29 cellular contexts compared by ENCODE assay signal in genomic region chr1:164644268-164644667, GRCh38.
DNase-seq lines count a peak whose midpoint lies in the region; ATAC-seq, FAIRE-seq and TF ChIP-seq lines count a peak whose summit lies in the region.
"Had no signal": no experiment of that assay in that cellular context is flagged by ENCODE, and none has a peak within 500 bp of the region (broad histone marks: within the 10 kb centered on the region; RNA-seq: fewer than 3 reads in every experiment).

No MANE protein-coding gene starts in this region.

- no peak for ATAC-seq in HepG2
- ATAC-seq: effector memory CD8-positive, alpha-beta T cell; naive thymus-derived CD8-positive, alpha-beta T cell; T-cell; WTC11 had no signal

- in situ Hi-C loops in transverse colon (cut with MboI; ENCODE audit: low pct_ligation_motif_present in 1 of 4, low pct_unique_long_range_greater_than_20kb in 1 of 4, low sequenced_read_pairs in 3 of 4) (loop anchor here in 1 of 4 donors (25.0 kb wide), 1 partner anchor 143 kb away; no protein-coding TSS in a partner anchor), HepG2 (cut with HindIII; ENCODE audit: extremely low pct_ligation_motif_present, low pct_unique_long_range_greater_than_20kb) (no loop called here)

- H3K9me3 ChIP-seq in HEK293 (ENCODE audit: control insufficient read depth, insufficient read depth, low read depth, low read length) (no peaks in the 10 kb centered on the region), transverse colon (no peaks in the 10 kb centered on the region), HepG2 (ENCODE audit: low read length) (no peaks in the 10 kb centered on the region)
- H3K9me3 ChIP-seq: ascending aorta, heart left ventricle, Peyer's patch had no signal

- WGBS in transverse colon (ENCODE audit: low coverage in 1 of 2), 2 donors: 68 to 77% methylated on average over 3 of the region's 3 CpGs
- 29% methylated on average over 3 of the region's 3 CpGs for WGBS in HepG2 (ENCODE audit: low lambda C conversion rate)

- TF ChIP-seq EP300 in transverse colon (IDR thresholded peaks at IDR 0.05; ENCODE audit: low read depth) (no peak), HepG2 (IDR thresholded peaks at IDR 0.05; ENCODE audit: low read depth in 2 of 2, low read length in 2 of 2) (no peak), HepG2 (CRISPR knock-in tag; IDR thresholded peaks at IDR 0.05; ENCODE audit: borderline replicate concordance) (no peak)

- CTCF ChIA-PET in HEK293 (lab: Yijun Ruan, JAX): interaction anchor here (0.6 kb wide), 1 partner anchor 143 kb away, joined by 3 read pairs; no protein-coding TSS in a partner anchor
- CTCF ChIA-PET in HepG2 (lab: Yijun Ruan, JAX; ENCODE audit: low intra/inter-chr PET ratio, low total read pairs): no interaction called here

- H3K4me1 ChIP-seq in HEK293 (ENCODE audit: control insufficient read depth, insufficient read depth, low read length): peaks cover 24% of the 10 kb centered on the region
- H3K4me1 ChIP-seq in transverse colon: peaks cover 26 to 61% (median 34%) of the 10 kb centered on the region in 4 donors
- no peaks in the 10 kb centered on the region for H3K4me1 ChIP-seq in HepG2 (ENCODE audit: insufficient read depth, low read length)

- no peak for TF ChIP-seq CTCF in HEK293 (tag by site-specific recombination; IDR thresholded peaks at IDR 0.05)
- no peak for TF ChIP-seq CTCF in brain (conservative IDR thresholded peaks at IDR 0.05)
- no peak for TF ChIP-seq CTCF in nephron (IDR thresholded peaks at IDR 0.05; ENCODE audit: unreplicated experiment in 3 of 3)
- TF ChIP-seq CTCF in transverse colon (IDR thresholded peaks at IDR 0.05): no peak
- TF ChIP-seq CTCF in HepG2 (CRISPR knock-in tag; IDR thresholded peaks at IDR 0.05): no peak

- DNase-seq in transverse colon (no peak), HepG2 (ENCODE audit: low spot score) (no peak), T-helper 9 cell (no peak)
- no peak for DNase-seq in activated naive CD8-positive, alpha-beta T cell treated with anti-CD3 and anti-CD28 coated beads for 36 hours
- DNase-seq: activated CD4-positive, alpha-beta T cell treated with anti-CD3 and anti-CD28 coated beads, Interleukin-2, amount 10 ng/mL, durations not matched to agents 24 days and 14 days; activated CD8-positive, alpha-beta memory T cell treated with anti-CD3 and anti-CD28 coated beads for 24 hours; activated naive CD8-positive, alpha-beta T cell treated with anti-CD3 and anti-CD28 coated beads, Interleukin-2, amount 10 ng/mL, durations not matched to agents 7 days and 5 days; C1 segment of cervical spinal cord; COR-L47; cortex of kidney; effector memory CD8-positive, alpha-beta T cell; erythroblast; heart left ventricle; midbrain; naive thymus-derived CD8-positive, alpha-beta T cell; NCI-H1436 treated with DMSO at 0.1 percent for 48 hours; NCI-H748 treated with DMSO at 0.1 percent for 48 hours; occipital lobe; Peyer's patch; stimulated activated naive CD4-positive, alpha-beta T cell treated with Interleukin-2 at 50 U/mL for 16 hours; T-cell had no signal

- no peaks in the 10 kb centered on the region for H3K36me3 ChIP-seq in HEK293 (ENCODE audit: control insufficient read depth in 2 of 2, insufficient read depth in 1 of 2, low read length in 2 of 2)
- no peaks in the 10 kb centered on the region for H3K36me3 ChIP-seq in transverse colon
- no peaks in the 10 kb centered on the region for H3K36me3 ChIP-seq in HepG2 (replicated peaks in 1 of 2; ENCODE audit: control insufficient read depth in 1 of 2, insufficient read depth in 2 of 2, low read length in 2 of 2)
- H3K36me3 ChIP-seq: ascending aorta, Peyer's patch had no signal

- no peaks in the 10 kb centered on the region for H3K79me2 ChIP-seq in HepG2 (ENCODE audit: insufficient read depth, low read length)

- no peak overlapping the region for H3K4me2 ChIP-seq in HepG2 (ENCODE audit: low read depth, low read length)

- no peak overlapping the region for H3K9ac ChIP-seq in HepG2 (ENCODE audit: insufficient read depth, low read depth, low read length)

- no peaks in the 10 kb centered on the region for H3K27me3 ChIP-seq in transverse colon
- no peaks in the 10 kb centered on the region for H3K27me3 ChIP-seq in HepG2 (ENCODE audit: control insufficient read depth in 1 of 2, insufficient read depth in 2 of 2, low read length in 2 of 2)
- H3K27me3 ChIP-seq: ascending aorta, heart left ventricle, Peyer's patch had no signal

- peak overlapping the region in 3 of 5 experiments; percentile 47 to 80 (median 48) for H3K4me3 Mint-ChIP-seq in brain
- H3K4me3 Mint-ChIP-seq in nephron: no peak overlapping the region
- no peak overlapping the region for H3K4me3 Mint-ChIP-seq in activated naive CD8-positive, alpha-beta T cell treated with anti-CD3 and anti-CD28 coated beads for 36 hours
- H3K4me3 Mint-ChIP-seq: activated CD4-positive, alpha-beta T cell treated with anti-CD3 and anti-CD28 coated beads, Interleukin-2, amount 10 ng/mL, durations not matched to agents 24 days and 14 days; activated naive CD8-positive, alpha-beta T cell treated with anti-CD3 and anti-CD28 coated beads, Interleukin-2, amount 10 ng/mL, durations not matched to agents 7 days and 5 days; effector memory CD8-positive, alpha-beta T cell; IgD-negative memory B cell; naive thymus-derived CD8-positive, alpha-beta T cell; T-cell; WTC11 had no signal

- H3K27me3 Mint-ChIP-seq in brain: peaks cover 3% of the 10 kb centered on the region
- no peaks in the 10 kb centered on the region for H3K27me3 Mint-ChIP-seq in nephron (ENCODE audit: low read depth)
- no peaks in the 10 kb centered on the region for H3K27me3 Mint-ChIP-seq in activated naive CD8-positive, alpha-beta T cell treated with anti-CD3 and anti-CD28 coated beads for 36 hours
- H3K27me3 Mint-ChIP-seq: activated CD4-positive, alpha-beta T cell treated with anti-CD3 and anti-CD28 coated beads, Interleukin-2, amount 10 ng/mL, durations not matched to agents 24 days and 14 days; activated naive CD8-positive, alpha-beta T cell treated with anti-CD3 and anti-CD28 coated beads, Interleukin-2, amount 10 ng/mL, durations not matched to agents 7 days and 5 days; effector memory CD8-positive, alpha-beta T cell; T-cell had no signal

- H4K20me1 ChIP-seq in HepG2 (ENCODE audit: insufficient read depth, low read length): no peaks in the 10 kb centered on the region

- POLR2A ChIA-PET in HEK293 (lab: Yijun Ruan, JAX): no interaction called here
- POLR2A ChIA-PET in HepG2 (lab: Yijun Ruan, JAX): no interaction called here

- no peak for FAIRE-seq in HepG2 (lab: Jason Lieb, UNC)
- FAIRE-seq: GM12892 had no signal

- H3K9me3 Mint-ChIP-seq in brain (no peaks in the 10 kb centered on the region), nephron (no peaks in the 10 kb centered on the region)
- no peaks in the 10 kb centered on the region for H3K9me3 Mint-ChIP-seq in activated naive CD8-positive, alpha-beta T cell treated with anti-CD3 and anti-CD28 coated beads for 36 hours
- H3K9me3 Mint-ChIP-seq: activated naive CD8-positive, alpha-beta T cell treated with anti-CD3 and anti-CD28 coated beads, Interleukin-2, amount 10 ng/mL, durations not matched to agents 7 days and 5 days; WTC11 had no signal

- H3K27ac ChIP-seq in HEK293 (ENCODE audit: extremely low read depth, low read depth, low read length): no peak overlapping the region
- H3K27ac ChIP-seq in transverse colon: peak overlapping the region; percentile 55 to 80 (median 70)
- H3K27ac ChIP-seq in HepG2 (ENCODE audit: extremely low read length, insufficient read depth, low read length): no peak overlapping the region
- H3K27ac ChIP-seq: ascending aorta, Peyer's patch had no signal

- H3K4me1 Mint-ChIP-seq in brain: peaks cover 95% of the 10 kb centered on the region
- H3K4me1 Mint-ChIP-seq in nephron: peaks cover 78% of the 10 kb centered on the region
- H3K4me1 Mint-ChIP-seq in activated naive CD8-positive, alpha-beta T cell treated with anti-CD3 and anti-CD28 coated beads for 36 hours: no peaks in the 10 kb centered on the region
- H3K4me1 Mint-ChIP-seq: activated CD4-positive, alpha-beta T cell treated with anti-CD3 and anti-CD28 coated beads, Interleukin-2, amount 10 ng/mL, durations not matched to agents 24 days and 14 days; activated naive CD8-positive, alpha-beta T cell treated with anti-CD3 and anti-CD28 coated beads, Interleukin-2, amount 10 ng/mL, durations not matched to agents 7 days and 5 days; IgD-negative memory B cell; T-cell had no signal

- intact Hi-C loops in transverse colon (cut with DNase I; ENCODE audit: low total_unique reads) (loop anchor here (10.0 kb wide), 1 partner anchor 131 kb away; no protein-coding TSS in a partner anchor), HepG2 (cut with micrococcal nuclease; ENCODE audit: unreplicated experiment) (no loop called here)

- H3K27ac Mint-ChIP-seq in brain (peak overlapping the region; percentile 91 to 99 (median 92)), nephron (peak overlapping the region; percentile 89 to 96 (median 91))
- no peak overlapping the region for H3K27ac Mint-ChIP-seq in activated naive CD8-positive, alpha-beta T cell treated with anti-CD3 and anti-CD28 coated beads for 36 hours
- H3K27ac Mint-ChIP-seq: activated CD4-positive, alpha-beta T cell treated with anti-CD3 and anti-CD28 coated beads, Interleukin-2, amount 10 ng/mL, durations not matched to agents 24 days and 14 days; activated naive CD8-positive, alpha-beta T cell treated with anti-CD3 and anti-CD28 coated beads, Interleukin-2, amount 10 ng/mL, durations not matched to agents 7 days and 5 days; effector memory CD8-positive, alpha-beta T cell; IgD-negative memory B cell; naive thymus-derived CD8-positive, alpha-beta T cell; T-cell; WTC11 had no signal

- H3K4me3 ChIP-seq in HEK293 (ENCODE audit: low read depth, low read length) (no peak overlapping the region), transverse colon (no peak overlapping the region), HepG2 (replicated peaks in 1 of 3; ENCODE audit: insufficient read depth in 1 of 3, low read depth in 2 of 3, low read length in 3 of 3) (no peak overlapping the region)
- H3K4me3 ChIP-seq: ascending aorta, heart left ventricle, Peyer's patch, skin epidermis had no signal

- no TSS peak for BruUV-seq in HepG2 (replicated peaks; lab: Mats Ljungman, UMichigan)

- H3K36me3 Mint-ChIP-seq in brain (peaks cover 44% of the 10 kb centered on the region), nephron (ENCODE audit: low read depth) (peaks cover 48% of the 10 kb centered on the region)
- H3K36me3 Mint-ChIP-seq in activated naive CD8-positive, alpha-beta T cell treated with anti-CD3 and anti-CD28 coated beads for 36 hours: no peaks in the 10 kb centered on the region
- H3K36me3 Mint-ChIP-seq: activated naive CD8-positive, alpha-beta T cell treated with anti-CD3 and anti-CD28 coated beads, Interleukin-2, amount 10 ng/mL, durations not matched to agents 7 days and 5 days; IgD-negative memory B cell; T-cell had no signal

- no peak overlapping the region for H2AFZ ChIP-seq in HepG2 (ENCODE audit: low read length)

- no peak for TF ChIP-seq RAD21 in HepG2 (CRISPR knock-in tag; IDR thresholded peaks at IDR 0.05)

- no peak for TF ChIP-seq POLR2A in transverse colon (IDR thresholded peaks at IDR 0.05)
- TF ChIP-seq POLR2A in HepG2 (IDR thresholded peaks at IDR 0.05; ENCODE audit: insufficient read depth in 1 of 2, low read depth in 2 of 2, low read length in 2 of 2): no peak

TF ChIP-seq in HepG2, 621 proteins besides CTCF, POLR2A, EP300 and RAD21 (continues in another document):
- TF ChIP-seq ZNF136 (CRISPR knock-in tag; IDR thresholded peaks at IDR 0.05; ENCODE audit: low read depth): no peak
- no peak for TF ChIP-seq HNRNPUL1 (IDR thresholded peaks at IDR 0.05; ENCODE audit: low read depth, low read length)

Comparison
In these comparisons a context has a peak if more than half of its experiments do, and no peak if none do; other contexts are left out.
1. H3K27ac ChIP-seq: peak in transverse colon (4 of 4); none in HEK293 (single experiment) and HepG2 (single experiment).
2. H3K4me3 Mint-ChIP-seq: peak in brain (3 of 5); none in nephron (0 of 3) and activated naive CD8-positive, alpha-beta T cell treated with anti-CD3 and anti-CD28 coated beads for 36 hours (single experiment).
3. Of the 63 proteins assayed by ChIP-seq in both HepG2 and HEK293: peak only in HepG2: none; only in HEK293: REST; in both: none; in neither: 62.